ENCODE assay signal across 30 cellular contexts in genomic region chr7:36112969-36113368, GRCh38.
"Had no signal": no experiment of that assay in that cellular context is flagged by ENCODE, and none has a peak within 500 bp of the region (broad histone marks: within the 10 kb centered on the region; RNA-seq: fewer than 3 reads in every experiment).

No MANE protein-coding gene starts in this region.

- DNase-seq: activated CD4-positive, alpha-beta memory T cell treated with anti-CD3 and anti-CD28 coated beads for 36 hours; activated CD4-positive, alpha-beta T cell treated with anti-CD3 and anti-CD28 coated beads for 36 hours; activated CD4-positive, alpha-beta T cell treated with anti-CD3 and anti-CD28 coated beads, Interleukin-2, amount 10 ng/mL, durations not matched to agents 24 days and 14 days; activated CD4-positive, CD25-positive, alpha-beta regulatory T cell; activated CD4-positive, CD25-positive, alpha-beta regulatory T cell treated with anti-CD3 and anti-CD28 coated beads, Interleukin-2, amount 50 U/mL, for 72 hours; activated CD8-positive, alpha-beta memory T cell treated with anti-CD3 and anti-CD28 coated beads, Interleukin-2, amount 10 ng/mL, durations not matched to agents 7 days and 5 days; activated CD8-positive, alpha-beta memory T cell treated with anti-CD3 and anti-CD28 coated beads, Interleukin-2, amount 50 U/mL, for 4 hours; activated CD8-positive, alpha-beta T cell treated with anti-CD3 and anti-CD28 coated beads, Interleukin-2, amount 10 ng/mL, durations not matched to agents 7 days and 5 days; activated effector memory CD4-positive, alpha-beta T cell treated with anti-CD3 and anti-CD28 coated beads, Interleukin-2, amount 50 U/mL, for 16 hours; activated naive CD4-positive, alpha-beta T cell treated with anti-CD3 and anti-CD28 coated beads for 36 hours; activated naive CD8-positive, alpha-beta T cell treated with anti-CD3 and anti-CD28 coated beads for 36 hours; activated naive CD8-positive, alpha-beta T cell treated with anti-CD3 and anti-CD28 coated beads, Interleukin-2, amount 50 U/mL, for 24 hours; activated T-cell treated with anti-CD3 and anti-CD28 coated beads, Interleukin-2, amount 50 U/mL, for 1 hour; activated T-cell treated with anti-CD3 and anti-CD28 coated beads, Interleukin-2, amount 50 U/mL, for 48 hours; adrenal gland; amygdala; aorta; body of pancreas; caudate nucleus; dorsolateral prefrontal cortex; effector memory CD4-positive, alpha-beta T cell; endodermal cell; foreskin fibroblast; hippocampal formation had no signal

- H3K36me3 Mint-ChIP-seq: activated CD4-positive, alpha-beta memory T cell treated with anti-CD3 and anti-CD28 coated beads for 36 hours; activated CD8-positive, alpha-beta memory T cell treated with anti-CD3 and anti-CD28 coated beads, Interleukin-2, amount 10 ng/mL, durations not matched to agents 7 days and 5 days; activated naive CD4-positive, alpha-beta T cell treated with anti-CD3 and anti-CD28 coated beads, Interleukin-2, amount 50 U/mL, for 24 hours; activated naive CD8-positive, alpha-beta T cell treated with anti-CD3 and anti-CD28 coated beads for 36 hours had no signal

- ATAC-seq: activated CD4-positive, alpha-beta T cell treated with anti-CD3 and anti-CD28 coated beads for 36 hours; activated CD8-positive, alpha-beta memory T cell treated with anti-CD3 and anti-CD28 coated beads, Interleukin-2, amount 10 ng/mL, durations not matched to agents 7 days and 5 days; activated CD8-positive, alpha-beta T cell treated with anti-CD3 and anti-CD28 coated beads, Interleukin-2, amount 10 ng/mL, durations not matched to agents 7 days and 5 days; activated naive CD8-positive, alpha-beta T cell treated with anti-CD3 and anti-CD28 coated beads, Interleukin-2, amount 50 U/mL, for 24 hours; body of pancreas; esophagus mucosa had no signal

- H3K4me3 Mint-ChIP-seq: activated CD4-positive, alpha-beta memory T cell treated with anti-CD3 and anti-CD28 coated beads for 36 hours; activated CD4-positive, alpha-beta T cell treated with anti-CD3 and anti-CD28 coated beads for 36 hours; activated CD4-positive, alpha-beta T cell treated with anti-CD3 and anti-CD28 coated beads, Interleukin-2, amount 10 ng/mL, durations not matched to agents 24 days and 14 days; activated CD8-positive, alpha-beta memory T cell treated with anti-CD3 and anti-CD28 coated beads, Interleukin-2, amount 10 ng/mL, durations not matched to agents 7 days and 5 days; activated CD8-positive, alpha-beta T cell treated with anti-CD3 and anti-CD28 coated beads, Interleukin-2, amount 10 ng/mL, durations not matched to agents 7 days and 5 days; activated naive CD4-positive, alpha-beta T cell treated with anti-CD3 and anti-CD28 coated beads for 36 hours; activated naive CD4-positive, alpha-beta T cell treated with anti-CD3 and anti-CD28 coated beads, Interleukin-2, amount 50 U/mL, for 24 hours; activated naive CD8-positive, alpha-beta T cell treated with anti-CD3 and anti-CD28 coated beads for 36 hours; activated naive CD8-positive, alpha-beta T cell treated with anti-CD3 and anti-CD28 coated beads, Interleukin-2, amount 50 U/mL, for 24 hours; activated T-helper 1 cell treated with anti-CD3 and anti-CD28 coated beads, Interleukin-12 subunit alpha, Interleukin-12 subunit beta, Interleukin-2, Interleukin-4 antibody, amounts not matched to agents 30 ng/mL and 10 ng/mL and 1 ng/mL, durations not matched to agents 14 hours and 24 hours and 36 hours; dendritic cell treated with granulocyte-macrophage colony-stimulating factor and Interleukin-4, amounts not matched to agents 40 ng/mL and 50 ng/mL, for 4 days; endodermal cell had no signal

- H3K27ac Mint-ChIP-seq: activated CD4-positive, alpha-beta memory T cell treated with anti-CD3 and anti-CD28 coated beads for 36 hours; activated CD4-positive, alpha-beta T cell treated with anti-CD3 and anti-CD28 coated beads for 36 hours; activated CD4-positive, alpha-beta T cell treated with anti-CD3 and anti-CD28 coated beads, Interleukin-2, amount 10 ng/mL, durations not matched to agents 24 days and 14 days; activated CD8-positive, alpha-beta memory T cell treated with anti-CD3 and anti-CD28 coated beads, Interleukin-2, amount 10 ng/mL, durations not matched to agents 7 days and 5 days; activated CD8-positive, alpha-beta T cell treated with anti-CD3 and anti-CD28 coated beads, Interleukin-2, amount 10 ng/mL, durations not matched to agents 7 days and 5 days; activated naive CD4-positive, alpha-beta T cell treated with anti-CD3 and anti-CD28 coated beads for 36 hours; activated naive CD4-positive, alpha-beta T cell treated with anti-CD3 and anti-CD28 coated beads, Interleukin-2, amount 50 U/mL, for 24 hours; activated naive CD8-positive, alpha-beta T cell treated with anti-CD3 and anti-CD28 coated beads for 36 hours; activated naive CD8-positive, alpha-beta T cell treated with anti-CD3 and anti-CD28 coated beads, Interleukin-2, amount 50 U/mL, for 24 hours; activated T-helper 1 cell treated with anti-CD3 and anti-CD28 coated beads, Interleukin-12 subunit alpha, Interleukin-12 subunit beta, Interleukin-2, Interleukin-4 antibody, amounts not matched to agents 30 ng/mL and 10 ng/mL and 1 ng/mL, durations not matched to agents 14 hours and 24 hours and 36 hours; activated T-helper 2 cell treated with anti-CD3 and anti-CD28 coated beads, Interferon-gamma antibody, Interleukin-2, Interleukin-4, amounts not matched to agents 10 μg/mL and 5 μg/mL and 100 μg/mL, durations not matched to agents 14 hours and 24 hours and 36 hours; dendritic cell treated with granulocyte-macrophage colony-stimulating factor and Interleukin-4, amounts not matched to agents 40 ng/mL and 50 ng/mL, for 4 days; endodermal cell had no signal

- H3K27me3 ChIP-seq: adrenal gland, body of pancreas, dorsolateral prefrontal cortex had no signal

- H3K27me3 Mint-ChIP-seq: activated naive CD4-positive, alpha-beta T cell treated with anti-CD3 and anti-CD28 coated beads, Interleukin-2, amount 50 U/mL, for 24 hours had no signal

- H3K4me3 ChIP-seq: adrenal gland, body of pancreas, coronary artery, dorsolateral prefrontal cortex had no signal

- H3K27ac ChIP-seq: adrenal gland, body of pancreas, coronary artery, dorsolateral prefrontal cortex had no signal

- H3K36me3 ChIP-seq: adrenal gland had no signal

- H3K9me3 ChIP-seq: adrenal gland, body of pancreas had no signal

- H3K9me3 Mint-ChIP-seq: activated CD4-positive, alpha-beta memory T cell treated with anti-CD3 and anti-CD28 coated beads for 36 hours; activated naive CD4-positive, alpha-beta T cell treated with anti-CD3 and anti-CD28 coated beads for 36 hours; activated naive CD4-positive, alpha-beta T cell treated with anti-CD3 and anti-CD28 coated beads, Interleukin-2, amount 50 U/mL, for 24 hours; activated naive CD8-positive, alpha-beta T cell treated with anti-CD3 and anti-CD28 coated beads for 36 hours; activated naive CD8-positive, alpha-beta T cell treated with anti-CD3 and anti-CD28 coated beads, Interleukin-2, amount 50 U/mL, for 24 hours; activated T-helper 2 cell treated with anti-CD3 and anti-CD28 coated beads, Interferon-gamma antibody, Interleukin-2, Interleukin-4, amounts not matched to agents 10 μg/mL and 5 μg/mL and 100 μg/mL, durations not matched to agents 14 hours and 24 hours and 36 hours; endodermal cell had no signal
